1 cellular context compared by ENCODE assay signal in the genomic region with DNA sequence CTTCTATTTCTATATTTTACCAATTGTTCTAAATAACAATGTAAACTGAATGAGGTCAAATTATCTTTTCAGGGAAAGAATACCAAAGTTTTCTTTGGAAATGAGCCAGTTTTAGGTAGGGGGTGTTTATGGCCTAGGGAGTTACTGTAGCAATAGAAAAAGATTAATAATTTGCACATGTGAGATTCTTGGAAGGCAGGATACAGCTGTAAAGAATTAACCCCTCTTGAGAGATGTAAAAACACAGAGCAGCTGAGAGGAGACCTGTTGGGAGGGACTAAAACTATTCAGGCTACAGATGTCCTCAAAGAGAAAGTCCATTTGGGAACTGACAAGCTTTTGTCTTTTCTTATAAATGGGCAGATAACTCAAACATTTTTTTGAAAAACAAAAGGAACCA.
TF ChIP-seq lines count a peak whose summit lies in the region.

No MANE protein-coding gene starts in this region.

TF ChIP-seq in SK-N-SH, 30 proteins besides CTCF, POLR2A, EP300 and RAD21 (continued from another document):
- TF ChIP-seq, protein P1, sequence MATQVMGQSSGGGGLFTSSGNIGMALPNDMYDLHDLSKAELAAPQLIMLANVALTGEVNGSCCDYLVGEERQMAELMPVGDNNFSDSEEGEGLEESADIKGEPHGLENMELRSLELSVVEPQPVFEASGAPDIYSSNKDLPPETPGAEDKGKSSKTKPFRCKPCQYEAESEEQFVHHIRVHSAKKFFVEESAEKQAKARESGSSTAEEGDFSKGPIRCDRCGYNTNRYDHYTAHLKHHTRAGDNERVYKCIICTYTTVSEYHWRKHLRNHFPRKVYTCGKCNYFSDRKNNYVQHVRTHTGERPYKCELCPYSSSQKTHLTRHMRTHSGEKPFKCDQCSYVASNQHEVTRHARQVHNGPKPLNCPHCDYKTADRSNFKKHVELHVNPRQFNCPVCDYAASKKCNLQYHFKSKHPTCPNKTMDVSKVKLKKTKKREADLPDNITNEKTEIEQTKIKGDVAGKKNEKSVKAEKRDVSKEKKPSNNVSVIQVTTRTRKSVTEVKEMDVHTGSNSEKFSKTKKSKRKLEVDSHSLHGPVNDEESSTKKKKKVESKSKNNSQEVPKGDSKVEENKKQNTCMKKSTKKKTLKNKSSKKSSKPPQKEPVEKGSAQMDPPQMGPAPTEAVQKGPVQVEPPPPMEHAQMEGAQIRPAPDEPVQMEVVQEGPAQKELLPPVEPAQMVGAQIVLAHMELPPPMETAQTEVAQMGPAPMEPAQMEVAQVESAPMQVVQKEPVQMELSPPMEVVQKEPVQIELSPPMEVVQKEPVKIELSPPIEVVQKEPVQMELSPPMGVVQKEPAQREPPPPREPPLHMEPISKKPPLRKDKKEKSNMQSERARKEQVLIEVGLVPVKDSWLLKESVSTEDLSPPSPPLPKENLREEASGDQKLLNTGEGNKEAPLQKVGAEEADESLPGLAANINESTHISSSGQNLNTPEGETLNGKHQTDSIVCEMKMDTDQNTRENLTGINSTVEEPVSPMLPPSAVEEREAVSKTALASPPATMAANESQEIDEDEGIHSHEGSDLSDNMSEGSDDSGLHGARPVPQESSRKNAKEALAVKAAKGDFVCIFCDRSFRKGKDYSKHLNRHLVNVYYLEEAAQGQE (IDR thresholded peaks at IDR 0.05; ENCODE audit: low read depth, low read length): no peak
- TF ChIP-seq USF1 (IDR thresholded peaks at IDR 0.05; ENCODE audit: borderline replicate concordance, low read depth): no peak
- TF ChIP-seq FOSL2 (IDR thresholded peaks at IDR 0.05; ENCODE audit: borderline replicate concordance, low read depth): no peak
- TF ChIP-seq GABPA (IDR thresholded peaks at IDR 0.05; ENCODE audit: low read depth): no peak
- TF ChIP-seq POLR2AphosphoS5 (IDR thresholded peaks at IDR 0.05; ENCODE audit: low read depth, low read length): no peak
- TF ChIP-seq RXRA (IDR thresholded peaks at IDR 0.05; ENCODE audit: borderline replicate concordance, low read depth): no peak
